ENCODE assay signal across 8 cellular contexts in genomic region chr3:36792342-36792741, GRCh38. TPM values are rescaled to one million over a fixed set of nuclear protein-coding genes. Genes with fewer than 3 reads are reported as not detected.
DNase-seq lines count a peak whose midpoint lies in the region; ATAC-seq and TF ChIP-seq lines count a peak whose summit lies in the region.

No MANE protein-coding gene starts in this region.

- H3K27ac Mint-ChIP-seq in MCF 10A (ENCODE audit: low read depth, unreplicated experiment) = no peak overlapping the region

- POLR2A ChIA-PET in MCF 10A (lab: Yijun Ruan, JAX) = no interaction called here

- ATAC-seq in GM18870 (IDR thresholded peaks at IDR 0.05; ENCODE audit: unreplicated experiment) = no peak

- H3K27ac ChIP-seq in breast epithelium (no peak overlapping the region), uterus (no peak overlapping the region)

- no peaks in the 10 kb centered on the region for H3K4me1 ChIP-seq in breast epithelium
- H3K4me1 ChIP-seq in uterus = no peaks in the 10 kb centered on the region

- H3K4me1 Mint-ChIP-seq in MCF 10A (ENCODE audit: insufficient read depth, unreplicated experiment) = no peaks in the 10 kb centered on the region

- H3K9me3 ChIP-seq in breast epithelium (no peaks in the 10 kb centered on the region), uterus (no peaks in the 10 kb centered on the region)

- intact Hi-C loops in MCF 10A (cut with micrococcal nuclease) = loop anchor here (1.0 to 2.0 kb wide), 4 partner anchors 50 to 420 kb away; no protein-coding TSS in a partner anchor
- intact Hi-C loops in breast epithelium (cut with DNase I; ENCODE audit: low total_unique reads) = no loop called here
- intact Hi-C loops in uterus (cut with DNase I; ENCODE audit: low total_unique reads) = no loop called here

- DNase-seq in MCF 10A (ENCODE audit: unreplicated experiment) (peak; percentile 51), breast epithelium (ENCODE audit: low spot score in 2 of 2) (no peak), HK-2 (ENCODE audit: unreplicated experiment) (peak; percentile 4), kidney tubule cell (ENCODE audit: low spot score) (peak; percentile 37), uterus (no peak), occipital lobe (lab: John Stamatoyannopoulos, UW) (no peak)

- H3K4me3 ChIP-seq in breast epithelium (no peak overlapping the region), WI38 (ENCODE audit: low read depth, low read length) (no peak overlapping the region), uterus (no peak overlapping the region)

- H3K36me3 ChIP-seq in breast epithelium (no peaks in the 10 kb centered on the region), uterus (no peaks in the 10 kb centered on the region)

- no TSS peak for BruUV-seq in MCF 10A (replicated peaks; lab: Mats Ljungman, UMichigan)

- TF ChIP-seq POLR2A in breast epithelium (IDR thresholded peaks at IDR 0.05) (no peak), uterus (IDR thresholded peaks at IDR 0.05) (no peak)

- no peaks in the 10 kb centered on the region for H3K9me3 Mint-ChIP-seq in MCF 10A (ENCODE audit: unreplicated experiment)

- no peaks in the 10 kb centered on the region for H3K36me3 Mint-ChIP-seq in MCF 10A (ENCODE audit: insufficient read depth, unreplicated experiment)

- H3K27me3 Mint-ChIP-seq in MCF 10A (ENCODE audit: insufficient read depth, unreplicated experiment) = peaks cover 26% of the 10 kb centered on the region

- peak; percentile 53 for TF ChIP-seq CTCF in MCF 10A (IDR thresholded peaks at IDR 0.05; ENCODE audit: unreplicated experiment)
- TF ChIP-seq CTCF in breast epithelium (IDR thresholded peaks at IDR 0.05) = no peak
- peak; percentile 36; the same call in 1 of the 2 replicates for TF ChIP-seq CTCF in WI38 (IDR thresholded peaks at IDR 0.05; ENCODE audit: low read depth, low read length)
- no peak for TF ChIP-seq CTCF in uterus (IDR thresholded peaks at IDR 0.05)

- CTCF ChIA-PET in MCF 10A (lab: Yijun Ruan, JAX) = interaction anchor here (0.5 to 5.0 kb wide), 23 partner anchors 8 to 1760 kb away, joined by 3 to 69 read pairs (median 4); no protein-coding TSS in a partner anchor

- H3K27me3 ChIP-seq in breast epithelium (no peaks in the 10 kb centered on the region), uterus (no peaks in the 10 kb centered on the region)

- H3K4me3 Mint-ChIP-seq in MCF 10A (ENCODE audit: unreplicated experiment) = no peak overlapping the region

RNA-seq across cellular contexts. Expression of gene DCLK3, which starts 28.0 kb away (rescaled TPM):
- not detected in 2 replicates for total RNA-seq in MCF 10A (2022)
- total RNA-seq in breast epithelium = under 1 TPM in 1 of 3 donors, not detected in 2; 0.16 TPM
- 1 to 10 TPM in 2 of 4 donors, not detected in 2; 1.0 to 1.5 TPM for total RNA-seq in uterus
- total RNA-seq in occipital lobe = 11.2 TPM

Comparison
In these comparisons a context has a peak if more than half of its experiments do, and no peak if none do; other contexts are left out.
1. DNase-seq: peak in MCF 10A (single experiment), HK-2 (single experiment) and kidney tubule cell (single experiment); none in breast epithelium (0 of 2), uterus (0 of 2) and occipital lobe (single experiment).
2. CTCF ChIP-seq: peak in MCF 10A (single experiment) and WI38 (single experiment); none in breast epithelium (0 of 3) and uterus (0 of 4).